ENCODE assay signal across 14 cellular contexts in genomic region chr14:52703225-52703624, GRCh38. TPM values are rescaled to one million over a fixed set of nuclear protein-coding genes. Genes with fewer than 3 reads are reported as not detected.
DNase-seq lines count a peak whose midpoint lies in the region; ATAC-seq and TF ChIP-seq lines count a peak whose summit lies in the region.
"Had no signal": no experiment of that assay in that cellular context is flagged by ENCODE, and none has a peak within 500 bp of the region (broad histone marks: within the 10 kb centered on the region; RNA-seq: fewer than 3 reads in every experiment).

No MANE protein-coding gene starts in this region.

- no peaks in the 10 kb centered on the region for H3K9me3 ChIP-seq in upper lobe of left lung
- H3K9me3 ChIP-seq in Karpas-422 (ENCODE audit: low read length) = no peaks in the 10 kb centered on the region
- H3K9me3 ChIP-seq: BLaER1, thyroid gland had no signal

- no peak overlapping the region for H3K4me2 ChIP-seq in Karpas-422 (ENCODE audit: low read depth, low read length, poor library complexity, severe bottlenecking)
- H3K4me2 ChIP-seq: BLaER1 had no signal

- in situ Hi-C loops in GM13976 (cut with MboI; ENCODE audit: low sequenced_read_pairs, unreplicated experiment) = no loop called here

- WGBS in upper lobe of left lung, 2 donors = 61 to 62% methylated on average over 3 of the region's 3 CpGs

- H3K9ac ChIP-seq in Karpas-422 (ENCODE audit: low read length) = no peak overlapping the region
- H3K9ac ChIP-seq: BLaER1 had no signal

- peak overlapping the region in 2 of 4 donors; percentile 40 for H3K27ac ChIP-seq in upper lobe of left lung
- no peak overlapping the region for H3K27ac ChIP-seq in Karpas-422 (ENCODE audit: low read length)
- H3K27ac ChIP-seq: BLaER1, SK-N-MC, thyroid gland had no signal

- no peaks in the 10 kb centered on the region for H3K9me2 ChIP-seq in Karpas-422 (replicated peaks; ENCODE audit: insufficient read depth, low read length)

- ATAC-seq in Right ventricle myocardium superior (ENCODE audit: poor library complexity) = no peak
- no peak for ATAC-seq in Right ventricle myocardium inferior
- peak; percentile 23 to 28 for ATAC-seq in upper lobe of left lung (ENCODE audit: low FRiP score in 2 of 2)
- no peak for ATAC-seq in HG02938 (IDR thresholded peaks at IDR 0.05; ENCODE audit: unreplicated experiment)

- DNase-seq in Right ventricle myocardium superior = peak; percentile 34
- DNase-seq in Right ventricle myocardium inferior (ENCODE audit: missing footprints) = no peak
- peak; percentile 33 for DNase-seq in SKM-1 (lab: John Stamatoyannopoulos, UW; ENCODE audit: unreplicated experiment)
- DNase-seq in fibroblast of pulmonary artery (ENCODE audit: low read depth) = peak; percentile 98
- DNase-seq in upper lobe of left lung = peak in 1 of 2 donors; percentile 87
- DNase-seq in Karpas-422 = no peak
- DNase-seq in GM13976 (ENCODE audit: low spot score) = no peak
- DNase-seq: activated T-cell treated with anti-CD3 and anti-CD28 coated beads, Interleukin-2, amount 50 U/mL, for 24 hours; effector CD8-positive, alpha-beta T cell; stimulated activated CD4-positive, alpha-beta T cell treated with anti-CD3 and anti-CD28 coated beads, Interleukin-1b, Interleukin-23, amount 100 ng/mL, for 48 hours; thyroid gland had no signal

- H3K36me3 ChIP-seq in upper lobe of left lung (no peaks in the 10 kb centered on the region), Karpas-422 (ENCODE audit: insufficient read depth, low read length) (peaks cover 1% of the 10 kb centered on the region; the same call in 1 of the 2 replicates)
- H3K36me3 ChIP-seq: BLaER1, thyroid gland had no signal

- H3K4me3 ChIP-seq in fibroblast of pulmonary artery (replicated peaks; ENCODE audit: low read depth, low read length) (no peak overlapping the region), upper lobe of left lung (no peak overlapping the region), Karpas-422 (ENCODE audit: low read length) (no peak overlapping the region)
- H3K4me3 ChIP-seq: BLaER1, SK-N-MC, thyroid gland had no signal

- peak in 1 of 4 donors; percentile 72 for TF ChIP-seq EP300 in upper lobe of left lung (IDR thresholded peaks at IDR 0.05)

- H3K79me2 ChIP-seq in Karpas-422 (ENCODE audit: low read length) = peaks cover 12% of the 10 kb centered on the region

- intact Hi-C loops in Right ventricle myocardium superior (cut with DNase I) (no loop called here), Right ventricle myocardium inferior (cut with DNase I) (no loop called here)

- no peak for TF ChIP-seq POLR2A in upper lobe of left lung (IDR thresholded peaks at IDR 0.05)

- H4K20me1 ChIP-seq in Karpas-422 (ENCODE audit: insufficient read depth, low read depth, low read length) = peaks cover 7% of the 10 kb centered on the region; the same call in 1 of the 2 replicates

- no peak for TF ChIP-seq CTCF in fibroblast of pulmonary artery (IDR thresholded peaks at IDR 0.05; ENCODE audit: low read length, missing control alignments)
- TF ChIP-seq CTCF in upper lobe of left lung (IDR thresholded peaks at IDR 0.05) = no peak
- TF ChIP-seq CTCF in GM13976 (IDR thresholded peaks at IDR 0.05; ENCODE audit: borderline replicate concordance, control extremely low read depth, extremely low read depth, insufficient read depth, missing control alignments) = no peak

- H3K4me1 ChIP-seq in upper lobe of left lung (peaks cover 17 to 34% (median 22%) of the 10 kb centered on the region in 4 donors), Karpas-422 (ENCODE audit: low read length) (peaks cover 14% of the 10 kb centered on the region)

- H2AFZ ChIP-seq in Karpas-422 (ENCODE audit: low read length) = no peak overlapping the region

- H3K27me3 ChIP-seq in upper lobe of left lung (no peaks in the 10 kb centered on the region), Karpas-422 (ENCODE audit: low read length) (no peaks in the 10 kb centered on the region)
- H3K27me3 ChIP-seq: BLaER1, thyroid gland had no signal

RNA-seq across cellular contexts. Expression of gene PSMC6, which starts 3.8 kb away (rescaled TPM):
- 70.0 TPM for total RNA-seq in Right ventricle myocardium superior
- total RNA-seq in Right ventricle myocardium inferior = 71.7 TPM
- 10 to 100 TPM; 36.1 to 95.1 (median 57.2) TPM for total RNA-seq in upper lobe of left lung
- total RNA-seq in Karpas-422 (2014; rRNA removed; shearing (Covaris generic); ENCODE audit: low replicate concordance) = 123 and 132 TPM in 2 replicates

RNA-seq across cellular contexts. Expression of gene ERO1A, which starts 7.9 kb away (rescaled TPM):
- total RNA-seq in Right ventricle myocardium superior (14.1 TPM), Right ventricle myocardium inferior (15.3 TPM), upper lobe of left lung (10 to 100 TPM; 36.4 to 63.4 (median 50.9) TPM)
- total RNA-seq in Karpas-422 (2014; rRNA removed; shearing (Covaris generic); ENCODE audit: low replicate concordance) = 97.3 and 105 TPM in 2 replicates

RNA-seq across cellular contexts. Expression of gene STYX, which starts 26.7 kb away (rescaled TPM):
- total RNA-seq in Right ventricle myocardium superior (11.8 TPM), Right ventricle myocardium inferior (13.1 TPM), upper lobe of left lung (10 to 100 TPM in 4 of 6 donors, 1 to 10 TPM in 2; 3.0 to 16.5 (median 10.4) TPM)
- 14.5 and 40.5 TPM in 2 replicates for total RNA-seq in Karpas-422 (2014; rRNA removed; shearing (Covaris generic); ENCODE audit: low replicate concordance)

Comparison
In these comparisons a context has a peak if more than half of its experiments do, and no peak if none do; other contexts are left out.
1. DNase-seq: peak in Right ventricle myocardium superior (single experiment), SKM-1 (single experiment) and fibroblast of pulmonary artery (single experiment); none in Right ventricle myocardium inferior (single experiment), Karpas-422 (single experiment) and GM13976 (single experiment).
2. ATAC-seq: peak in upper lobe of left lung (2 of 2); none in Right ventricle myocardium superior (single experiment), Right ventricle myocardium inferior (single experiment) and HG02938 (single experiment).